In genomic region chr13:113354831-113355610, GRCh38 we compare ENCODE assay signal across 18 cellular contexts.
"Had no signal": no experiment of that assay in that cellular context is flagged by ENCODE, and none has a peak within 500 bp of the region (broad histone marks: within the 10 kb centered on the region; RNA-seq: fewer than 3 reads in every experiment).

No MANE protein-coding gene starts in this region.

- H3K27ac ChIP-seq: epithelial cell of prostate, esophagus muscularis mucosa, left ventricle myocardium inferior, right atrium auricular region, testis, tibial nerve had no signal

- DNase-seq: effector memory CD8-positive, alpha-beta T cell; immature natural killer cell; left cardiac atrium; left ventricle myocardium inferior; mesendoderm; naive thymus-derived CD4-positive, alpha-beta T cell; small intestine; stimulated activated CD4-positive, alpha-beta T cell treated with anti-CD3 and anti-CD28 coated beads, Interleukin-4, amount 100 ng/mL, for 24 hours; stimulated activated naive CD8-positive, alpha-beta T cell treated with anti-CD3 and anti-CD28 coated beads, Interleukin-15, amount 100 ng/mL, for 72 hours; testis had no signal

- H3K36me3 ChIP-seq: left ventricle myocardium inferior, right atrium auricular region had no signal

- H3K4me3 ChIP-seq: esophagus muscularis mucosa, left ventricle myocardium inferior, right atrium auricular region, testis, tibial nerve had no signal

- H3K4me1 ChIP-seq: left ventricle myocardium inferior, right atrium auricular region, testis, tibial nerve had no signal

- H3K4me1 Mint-ChIP-seq: immature natural killer cell; stimulated activated memory B cell treated with anti-CD40 and anti-IgM and Interleukin-4, amounts not matched to agents 10 μg/mL and 1 μg/mL and 100 μg/mL, for 72 hours; stimulated activated naive CD8-positive, alpha-beta T cell treated with anti-CD3 and anti-CD28 coated beads, Interleukin-15, amount 100 ng/mL, for 72 hours had no signal

- H3K9me3 Mint-ChIP-seq: dendritic cell treated with granulocyte-macrophage colony-stimulating factor and Interleukin-4, amounts not matched to agents 40 ng/mL and 50 ng/mL, for 4 days; effector memory CD8-positive, alpha-beta T cell; immature natural killer cell; naive thymus-derived CD4-positive, alpha-beta T cell; stimulated activated memory B cell treated with anti-CD40 and anti-IgM and Interleukin-4, amounts not matched to agents 10 μg/mL and 1 μg/mL and 100 μg/mL, for 72 hours; stimulated activated naive CD8-positive, alpha-beta T cell treated with anti-CD3 and anti-CD28 coated beads, Interleukin-15, amount 100 ng/mL, for 72 hours had no signal

- H3K36me3 Mint-ChIP-seq: immature natural killer cell; naive thymus-derived CD4-positive, alpha-beta T cell; stimulated activated memory B cell treated with anti-CD40 and anti-IgM and Interleukin-4, amounts not matched to agents 10 μg/mL and 1 μg/mL and 100 μg/mL, for 72 hours had no signal

- H3K4me3 Mint-ChIP-seq: dendritic cell treated with granulocyte-macrophage colony-stimulating factor and Interleukin-4, amounts not matched to agents 40 ng/mL and 50 ng/mL, for 4 days; effector memory CD8-positive, alpha-beta T cell; immature natural killer cell; naive thymus-derived CD4-positive, alpha-beta T cell; stimulated activated memory B cell treated with anti-CD40 and anti-IgM and Interleukin-4, amounts not matched to agents 10 μg/mL and 1 μg/mL and 100 μg/mL, for 72 hours; stimulated activated naive CD8-positive, alpha-beta T cell treated with anti-CD3 and anti-CD28 coated beads, Interleukin-15, amount 100 ng/mL, for 72 hours had no signal

- H3K27me3 ChIP-seq: esophagus muscularis mucosa, right atrium auricular region, testis, tibial nerve had no signal

- H3K27ac Mint-ChIP-seq: dendritic cell treated with granulocyte-macrophage colony-stimulating factor and Interleukin-4, amounts not matched to agents 40 ng/mL and 50 ng/mL, for 4 days; effector memory CD8-positive, alpha-beta T cell; immature natural killer cell; naive thymus-derived CD4-positive, alpha-beta T cell; stimulated activated memory B cell treated with anti-CD40 and anti-IgM and Interleukin-4, amounts not matched to agents 10 μg/mL and 1 μg/mL and 100 μg/mL, for 72 hours had no signal

- ATAC-seq: effector memory CD8-positive, alpha-beta T cell; left cardiac atrium; naive thymus-derived CD4-positive, alpha-beta T cell; stimulated activated memory B cell treated with anti-CD40 and anti-IgM and Interleukin-4, amounts not matched to agents 10 μg/mL and 1 μg/mL and 100 μg/mL, for 72 hours; stimulated activated naive CD8-positive, alpha-beta T cell treated with anti-CD3 and anti-CD28 coated beads, Interleukin-15, amount 100 ng/mL, for 72 hours had no signal

- H3K9me3 ChIP-seq: esophagus muscularis mucosa, left ventricle myocardium inferior, right atrium auricular region, testis, tibial nerve had no signal

- FAIRE-seq: colon, keratinocyte, small intestine had no signal
